8 cellular contexts compared by ENCODE assay signal in the genomic region with DNA sequence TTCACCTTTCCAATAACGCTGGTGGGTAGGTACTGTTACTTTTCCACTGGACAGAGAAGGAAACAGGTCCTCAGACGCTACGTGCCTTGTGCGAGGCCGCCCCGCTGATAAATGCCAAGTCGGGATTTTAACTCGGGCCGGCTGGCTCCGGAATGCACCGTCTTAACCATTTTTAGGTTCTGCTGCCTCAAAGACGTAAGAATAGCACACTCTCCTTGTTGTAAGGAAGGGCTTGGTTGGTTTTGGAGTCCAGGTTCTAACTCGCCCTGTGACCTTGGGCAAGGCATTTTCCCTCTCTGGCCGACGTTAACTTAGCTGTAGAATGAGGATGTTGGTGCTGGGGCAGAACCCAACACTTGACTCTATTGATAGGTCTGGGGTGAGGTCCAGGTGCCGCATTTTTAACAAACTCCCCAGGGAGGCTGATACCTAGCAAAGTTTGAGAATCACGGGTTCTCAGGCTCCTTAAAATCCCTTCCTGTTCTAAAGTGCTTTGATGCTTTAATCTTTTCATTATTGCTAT. TPM values are rescaled to one million over a fixed set of nuclear protein-coding genes. Genes with fewer than 3 reads are reported as not detected.
A peak's percentile ranks its signal among the peaks of the same experiment; 100 is the strongest.
DNase-seq lines count a peak whose midpoint lies in the region; ATAC-seq and TF ChIP-seq lines count a peak whose summit lies in the region.

No MANE protein-coding gene starts in this region.

- TF ChIP-seq CTCF in BJ (IDR thresholded peaks at IDR 0.05; ENCODE audit: insufficient read depth, low read depth, low read length) (no peak), HL-60 (IDR thresholded peaks at IDR 0.05; ENCODE audit: insufficient read depth, low read length) (no peak), gastrocnemius medialis (IDR thresholded peaks at IDR 0.05 in 4 of 5, conservative IDR thresholded peaks at IDR 0.05 in 1 of 5) (no peak)

- ATAC-seq in gastrocnemius medialis, result no peak

- H3K4me1 Mint-ChIP-seq in activated T-helper 2 cell treated with anti-CD3 and anti-CD28 coated beads, Interferon-gamma antibody, Interleukin-2, Interleukin-4, amounts not matched to agents 10 μg/mL and 5 μg/mL and 100 μg/mL, durations not matched to agents 14 hours and 24 hours and 36 hours (ENCODE audit: low read depth), result peaks cover 48% of the 10 kb centered on the region

- H3K27ac Mint-ChIP-seq in activated T-helper 2 cell treated with anti-CD3 and anti-CD28 coated beads, Interferon-gamma antibody, Interleukin-2, Interleukin-4, amounts not matched to agents 10 μg/mL and 5 μg/mL and 100 μg/mL, durations not matched to agents 14 hours and 24 hours and 36 hours, result peak overlapping the region; percentile 93

- POLR2A ChIA-PET in BJ (lab: Charles Lee), result no interaction called here

- H3K9me3 ChIP-seq in gastrocnemius medialis, result no peaks in the 10 kb centered on the region

- H3K27me3 ChIP-seq in BJ (ENCODE audit: control insufficient read depth, insufficient read depth, low read length) (no peaks in the 10 kb centered on the region), HL-60 (ENCODE audit: insufficient read depth, poor library complexity, severe bottlenecking) (no peaks in the 10 kb centered on the region), gastrocnemius medialis (no peaks in the 10 kb centered on the region)

- peaks cover 7% of the 10 kb centered on the region for H3K36me3 ChIP-seq in BJ (ENCODE audit: control insufficient read depth, insufficient read depth, low read length)
- peaks cover 0 to 4% of the 10 kb centered on the region in 2 donors for H3K36me3 ChIP-seq in gastrocnemius medialis

- TF ChIP-seq POLR2A in gastrocnemius medialis (IDR thresholded peaks at IDR 0.05), result no peak

- no peak for DNase-seq in BJ (ENCODE audit: low read depth)
- DNase-seq in HL-60 (ENCODE audit: low read depth in 1 of 2, low spot score in 1 of 2), result peak in 1 of 2 experiments; percentile 38
- DNase-seq in activated T-helper 2 cell treated with anti-CD3 and anti-CD28 coated beads, Interferon-gamma antibody, Interleukin-2, Interleukin-4, amounts not matched to agents 10 μg/mL and 5 μg/mL and 100 μg/mL, durations not matched to agents 14 hours and 24 hours and 36 hours (ENCODE audit: low spot score), result no peak
- DNase-seq in hepatic stellate cell (ENCODE audit: low spot score), result peak; percentile 38
- DNase-seq in gastrocnemius medialis, result no peak
- DNase-seq in NCI-H2196 (lab: John Stamatoyannopoulos, UW; ENCODE audit: unreplicated experiment), result no peak
- no peak for DNase-seq in GM19238 (ENCODE audit: insufficient read length, low spot score)
- DNase-seq in mesenteric fat pad (ENCODE audit: low spot score), result no peak

- H3K36me3 Mint-ChIP-seq in activated T-helper 2 cell treated with anti-CD3 and anti-CD28 coated beads, Interferon-gamma antibody, Interleukin-2, Interleukin-4, amounts not matched to agents 10 μg/mL and 5 μg/mL and 100 μg/mL, durations not matched to agents 14 hours and 24 hours and 36 hours (ENCODE audit: low read depth), result peaks cover 23% of the 10 kb centered on the region

- CTCF ChIA-PET in BJ (lab: Yijun Ruan, JAX), result no interaction called here

- peaks cover 27 to 49% of the 10 kb centered on the region in 2 donors for H3K4me1 ChIP-seq in gastrocnemius medialis

- peak overlapping the region; percentile 87 for H3K4me3 ChIP-seq in BJ (ENCODE audit: low read depth, low read length)
- peak overlapping the region; percentile 90 for H3K4me3 ChIP-seq in HL-60 (replicated peaks; ENCODE audit: insufficient read depth, low read length)
- peak overlapping the region; percentile 85 to 98 (median 94) for H3K4me3 ChIP-seq in gastrocnemius medialis

- in situ Hi-C loops in gastrocnemius medialis (cut with MboI; ENCODE audit: low sequenced_read_pairs in 4 of 4), result no loop called here

- H3K27ac ChIP-seq in HL-60 (replicated peaks) (peak overlapping the region; percentile 100), gastrocnemius medialis (peak overlapping the region; percentile 85 to 89 (median 87))

- H3K4me3 Mint-ChIP-seq in activated T-helper 2 cell treated with anti-CD3 and anti-CD28 coated beads, Interferon-gamma antibody, Interleukin-2, Interleukin-4, amounts not matched to agents 10 μg/mL and 5 μg/mL and 100 μg/mL, durations not matched to agents 14 hours and 24 hours and 36 hours (ENCODE audit: low read depth), result peak overlapping the region; percentile 99

- no peaks in the 10 kb centered on the region for H3K27me3 Mint-ChIP-seq in activated T-helper 2 cell treated with anti-CD3 and anti-CD28 coated beads, Interferon-gamma antibody, Interleukin-2, Interleukin-4, amounts not matched to agents 10 μg/mL and 5 μg/mL and 100 μg/mL, durations not matched to agents 14 hours and 24 hours and 36 hours (ENCODE audit: low read depth)

- no peaks in the 10 kb centered on the region for H3K9me3 Mint-ChIP-seq in activated T-helper 2 cell treated with anti-CD3 and anti-CD28 coated beads, Interferon-gamma antibody, Interleukin-2, Interleukin-4, amounts not matched to agents 10 μg/mL and 5 μg/mL and 100 μg/mL, durations not matched to agents 14 hours and 24 hours and 36 hours

- intact Hi-C loops in activated T-helper 2 cell treated with anti-CD3 and anti-CD28 coated beads, Interferon-gamma antibody, Interleukin-2, Interleukin-4, amounts not matched to agents 10 μg/mL and 5 μg/mL and 100 μg/mL, durations not matched to agents 14 hours and 24 hours and 36 hours (cut with micrococcal nuclease), result loop anchor here (5.0 kb wide), 3 partner anchors 37 to 288 kb away; a partner anchor contains a TSS
- intact Hi-C loops in gastrocnemius medialis (cut with DNase I; ENCODE audit: low total_unique reads), result loop anchor here (2.0 to 10.0 kb wide), 3 partner anchors 43 to 585 kb away; a partner anchor contains a TSS

RNA-seq across cellular contexts. Expression of a gene that starts 0.8 kb away (rescaled TPM):
- polyA plus RNA-seq in BJ (2011; rRNA removed), result 219 and 268 TPM in 2 replicates
- 139 and 230 TPM in 2 replicates for polyA minus RNA-seq in BJ (2011; rRNA and poly(A)+ RNA removed)
- 53.3 and 59.9 TPM in 2 replicates for total RNA-seq in activated T-helper 2 cell treated with anti-CD3 and anti-CD28 coated beads, Interferon-gamma antibody, Interleukin-2, Interleukin-4, amounts not matched to agents 10 μg/mL and 5 μg/mL and 100 μg/mL, durations not matched to agents 14 hours and 24 hours and 36 hours
- total RNA-seq in gastrocnemius medialis, result 10 to 100 TPM; 19.0 to 29.3 (median 20.5) TPM
- 29.8 TPM for total RNA-seq in mesenteric fat pad

RNA-seq across cellular contexts. Expression of a gene that starts 3.9 kb away (rescaled TPM):
- 48.3 and 49.0 TPM in 2 replicates for polyA plus RNA-seq in BJ (2011; rRNA removed)
- 39.9 and 43.5 TPM in 2 replicates for polyA minus RNA-seq in BJ (2011; rRNA and poly(A)+ RNA removed)
- 71.1 and 72.3 TPM in 2 replicates for total RNA-seq in activated T-helper 2 cell treated with anti-CD3 and anti-CD28 coated beads, Interferon-gamma antibody, Interleukin-2, Interleukin-4, amounts not matched to agents 10 μg/mL and 5 μg/mL and 100 μg/mL, durations not matched to agents 14 hours and 24 hours and 36 hours
- total RNA-seq in gastrocnemius medialis, result 10 to 100 TPM; 23.4 to 32.1 (median 23.6) TPM
- 54.2 TPM for total RNA-seq in mesenteric fat pad

RNA-seq across cellular contexts. Expression of a gene that starts 48.3 kb away (rescaled TPM):
- 8.9 and 10.0 TPM in 2 replicates for polyA plus RNA-seq in BJ (2011; rRNA removed)
- polyA minus RNA-seq in BJ (2011; rRNA and poly(A)+ RNA removed), result 2.2 and 3.2 TPM in 2 replicates
- 24.8 and 25.2 TPM in 2 replicates for total RNA-seq in activated T-helper 2 cell treated with anti-CD3 and anti-CD28 coated beads, Interferon-gamma antibody, Interleukin-2, Interleukin-4, amounts not matched to agents 10 μg/mL and 5 μg/mL and 100 μg/mL, durations not matched to agents 14 hours and 24 hours and 36 hours
- total RNA-seq in gastrocnemius medialis (10 to 100 TPM in 1 of 4 donors, 1 to 10 TPM in 3; 3.0 to 22.8 (median 8.0) TPM), mesenteric fat pad (6.4 TPM)
